In the genomic region with DNA sequence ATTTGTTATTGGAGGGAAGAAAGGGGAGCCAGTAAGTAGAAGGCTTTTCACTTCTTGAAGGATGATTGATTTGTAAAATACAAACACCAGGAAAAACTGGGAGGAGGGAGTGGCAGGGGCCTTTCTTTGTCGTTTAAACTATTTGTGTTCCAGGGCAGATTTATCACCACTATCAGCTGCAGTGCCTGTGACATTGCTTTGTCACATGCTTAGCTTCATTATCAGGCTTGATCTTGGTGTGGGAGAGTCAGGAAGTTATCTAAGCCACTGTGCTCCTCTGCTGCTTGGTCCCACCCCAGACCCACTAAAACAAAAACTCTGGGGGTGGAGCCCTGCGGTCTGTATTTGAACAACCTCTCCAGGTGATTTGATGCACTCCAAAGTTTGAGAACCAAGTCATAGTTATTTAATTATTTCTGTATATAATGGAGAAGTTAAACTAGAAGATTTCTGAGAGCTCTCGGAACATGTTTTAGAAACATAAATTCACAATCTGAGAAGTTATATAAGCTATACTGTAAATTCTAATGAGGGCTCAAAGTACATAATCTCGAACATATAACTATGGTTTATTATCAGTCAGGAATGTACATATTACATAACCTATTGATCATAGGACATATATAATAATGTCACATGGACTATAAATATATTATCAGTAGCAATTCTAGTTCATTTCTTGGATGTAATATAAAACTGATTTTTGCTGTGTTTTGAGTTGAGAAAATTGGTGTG, we compare ENCODE assay signal across 1 cellular context.
TF ChIP-seq lines count a peak whose summit lies in the region.

No MANE protein-coding gene starts in this region.

TF ChIP-seq in K562, 482 proteins besides CTCF, POLR2A, EP300 and RAD21 (continued from another document and continues in another):
- TF ChIP-seq, protein P1, sequence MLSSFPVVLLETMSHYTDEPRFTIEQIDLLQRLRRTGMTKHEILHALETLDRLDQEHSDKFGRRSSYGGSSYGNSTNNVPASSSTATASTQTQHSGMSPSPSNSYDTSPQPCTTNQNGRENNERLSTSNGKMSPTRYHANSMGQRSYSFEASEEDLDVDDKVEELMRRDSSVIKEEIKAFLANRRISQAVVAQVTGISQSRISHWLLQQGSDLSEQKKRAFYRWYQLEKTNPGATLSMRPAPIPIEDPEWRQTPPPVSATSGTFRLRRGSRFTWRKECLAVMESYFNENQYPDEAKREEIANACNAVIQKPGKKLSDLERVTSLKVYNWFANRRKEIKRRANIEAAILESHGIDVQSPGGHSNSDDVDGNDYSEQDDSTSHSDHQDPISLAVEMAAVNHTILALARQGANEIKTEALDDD (IDR thresholded peaks at IDR 0.05): no peak
- TF ChIP-seq, protein P2, sequence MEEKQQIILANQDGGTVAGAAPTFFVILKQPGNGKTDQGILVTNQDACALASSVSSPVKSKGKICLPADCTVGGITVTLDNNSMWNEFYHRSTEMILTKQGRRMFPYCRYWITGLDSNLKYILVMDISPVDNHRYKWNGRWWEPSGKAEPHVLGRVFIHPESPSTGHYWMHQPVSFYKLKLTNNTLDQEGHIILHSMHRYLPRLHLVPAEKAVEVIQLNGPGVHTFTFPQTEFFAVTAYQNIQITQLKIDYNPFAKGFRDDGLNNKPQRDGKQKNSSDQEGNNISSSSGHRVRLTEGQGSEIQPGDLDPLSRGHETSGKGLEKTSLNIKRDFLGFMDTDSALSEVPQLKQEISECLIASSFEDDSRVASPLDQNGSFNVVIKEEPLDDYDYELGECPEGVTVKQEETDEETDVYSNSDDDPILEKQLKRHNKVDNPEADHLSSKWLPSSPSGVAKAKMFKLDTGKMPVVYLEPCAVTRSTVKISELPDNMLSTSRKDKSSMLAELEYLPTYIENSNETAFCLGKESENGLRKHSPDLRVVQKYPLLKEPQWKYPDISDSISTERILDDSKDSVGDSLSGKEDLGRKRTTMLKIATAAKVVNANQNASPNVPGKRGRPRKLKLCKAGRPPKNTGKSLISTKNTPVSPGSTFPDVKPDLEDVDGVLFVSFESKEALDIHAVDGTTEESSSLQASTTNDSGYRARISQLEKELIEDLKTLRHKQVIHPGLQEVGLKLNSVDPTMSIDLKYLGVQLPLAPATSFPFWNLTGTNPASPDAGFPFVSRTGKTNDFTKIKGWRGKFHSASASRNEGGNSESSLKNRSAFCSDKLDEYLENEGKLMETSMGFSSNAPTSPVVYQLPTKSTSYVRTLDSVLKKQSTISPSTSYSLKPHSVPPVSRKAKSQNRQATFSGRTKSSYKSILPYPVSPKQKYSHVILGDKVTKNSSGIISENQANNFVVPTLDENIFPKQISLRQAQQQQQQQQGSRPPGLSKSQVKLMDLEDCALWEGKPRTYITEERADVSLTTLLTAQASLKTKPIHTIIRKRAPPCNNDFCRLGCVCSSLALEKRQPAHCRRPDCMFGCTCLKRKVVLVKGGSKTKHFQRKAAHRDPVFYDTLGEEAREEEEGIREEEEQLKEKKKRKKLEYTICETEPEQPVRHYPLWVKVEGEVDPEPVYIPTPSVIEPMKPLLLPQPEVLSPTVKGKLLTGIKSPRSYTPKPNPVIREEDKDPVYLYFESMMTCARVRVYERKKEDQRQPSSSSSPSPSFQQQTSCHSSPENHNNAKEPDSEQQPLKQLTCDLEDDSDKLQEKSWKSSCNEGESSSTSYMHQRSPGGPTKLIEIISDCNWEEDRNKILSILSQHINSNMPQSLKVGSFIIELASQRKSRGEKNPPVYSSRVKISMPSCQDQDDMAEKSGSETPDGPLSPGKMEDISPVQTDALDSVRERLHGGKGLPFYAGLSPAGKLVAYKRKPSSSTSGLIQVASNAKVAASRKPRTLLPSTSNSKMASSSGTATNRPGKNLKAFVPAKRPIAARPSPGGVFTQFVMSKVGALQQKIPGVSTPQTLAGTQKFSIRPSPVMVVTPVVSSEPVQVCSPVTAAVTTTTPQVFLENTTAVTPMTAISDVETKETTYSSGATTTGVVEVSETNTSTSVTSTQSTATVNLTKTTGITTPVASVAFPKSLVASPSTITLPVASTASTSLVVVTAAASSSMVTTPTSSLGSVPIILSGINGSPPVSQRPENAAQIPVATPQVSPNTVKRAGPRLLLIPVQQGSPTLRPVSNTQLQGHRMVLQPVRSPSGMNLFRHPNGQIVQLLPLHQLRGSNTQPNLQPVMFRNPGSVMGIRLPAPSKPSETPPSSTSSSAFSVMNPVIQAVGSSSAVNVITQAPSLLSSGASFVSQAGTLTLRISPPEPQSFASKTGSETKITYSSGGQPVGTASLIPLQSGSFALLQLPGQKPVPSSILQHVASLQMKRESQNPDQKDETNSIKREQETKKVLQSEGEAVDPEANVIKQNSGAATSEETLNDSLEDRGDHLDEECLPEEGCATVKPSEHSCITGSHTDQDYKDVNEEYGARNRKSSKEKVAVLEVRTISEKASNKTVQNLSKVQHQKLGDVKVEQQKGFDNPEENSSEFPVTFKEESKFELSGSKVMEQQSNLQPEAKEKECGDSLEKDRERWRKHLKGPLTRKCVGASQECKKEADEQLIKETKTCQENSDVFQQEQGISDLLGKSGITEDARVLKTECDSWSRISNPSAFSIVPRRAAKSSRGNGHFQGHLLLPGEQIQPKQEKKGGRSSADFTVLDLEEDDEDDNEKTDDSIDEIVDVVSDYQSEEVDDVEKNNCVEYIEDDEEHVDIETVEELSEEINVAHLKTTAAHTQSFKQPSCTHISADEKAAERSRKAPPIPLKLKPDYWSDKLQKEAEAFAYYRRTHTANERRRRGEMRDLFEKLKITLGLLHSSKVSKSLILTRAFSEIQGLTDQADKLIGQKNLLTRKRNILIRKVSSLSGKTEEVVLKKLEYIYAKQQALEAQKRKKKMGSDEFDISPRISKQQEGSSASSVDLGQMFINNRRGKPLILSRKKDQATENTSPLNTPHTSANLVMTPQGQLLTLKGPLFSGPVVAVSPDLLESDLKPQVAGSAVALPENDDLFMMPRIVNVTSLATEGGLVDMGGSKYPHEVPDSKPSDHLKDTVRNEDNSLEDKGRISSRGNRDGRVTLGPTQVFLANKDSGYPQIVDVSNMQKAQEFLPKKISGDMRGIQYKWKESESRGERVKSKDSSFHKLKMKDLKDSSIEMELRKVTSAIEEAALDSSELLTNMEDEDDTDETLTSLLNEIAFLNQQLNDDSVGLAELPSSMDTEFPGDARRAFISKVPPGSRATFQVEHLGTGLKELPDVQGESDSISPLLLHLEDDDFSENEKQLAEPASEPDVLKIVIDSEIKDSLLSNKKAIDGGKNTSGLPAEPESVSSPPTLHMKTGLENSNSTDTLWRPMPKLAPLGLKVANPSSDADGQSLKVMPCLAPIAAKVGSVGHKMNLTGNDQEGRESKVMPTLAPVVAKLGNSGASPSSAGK (IDR thresholded peaks at IDR 0.05): no peak
- TF ChIP-seq, protein P3, sequence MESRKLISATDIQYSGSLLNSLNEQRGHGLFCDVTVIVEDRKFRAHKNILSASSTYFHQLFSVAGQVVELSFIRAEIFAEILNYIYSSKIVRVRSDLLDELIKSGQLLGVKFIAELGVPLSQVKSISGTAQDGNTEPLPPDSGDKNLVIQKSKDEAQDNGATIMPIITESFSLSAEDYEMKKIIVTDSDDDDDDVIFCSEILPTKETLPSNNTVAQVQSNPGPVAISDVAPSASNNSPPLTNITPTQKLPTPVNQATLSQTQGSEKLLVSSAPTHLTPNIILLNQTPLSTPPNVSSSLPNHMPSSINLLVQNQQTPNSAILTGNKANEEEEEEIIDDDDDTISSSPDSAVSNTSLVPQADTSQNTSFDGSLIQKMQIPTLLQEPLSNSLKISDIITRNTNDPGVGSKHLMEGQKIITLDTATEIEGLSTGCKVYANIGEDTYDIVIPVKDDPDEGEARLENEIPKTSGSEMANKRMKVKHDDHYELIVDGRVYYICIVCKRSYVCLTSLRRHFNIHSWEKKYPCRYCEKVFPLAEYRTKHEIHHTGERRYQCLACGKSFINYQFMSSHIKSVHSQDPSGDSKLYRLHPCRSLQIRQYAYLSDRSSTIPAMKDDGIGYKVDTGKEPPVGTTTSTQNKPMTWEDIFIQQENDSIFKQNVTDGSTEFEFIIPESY (CRISPR knock-in tag; IDR thresholded peaks at IDR 0.05): no peak
- TF ChIP-seq ZNF347 (CRISPR knock-in tag; IDR thresholded peaks at IDR 0.05; ENCODE audit: low read depth): no peak
- no peak for TF ChIP-seq GABPB2 (CRISPR knock-in tag; conservative IDR thresholded peaks at IDR 0.05)
- TF ChIP-seq, protein P4, sequence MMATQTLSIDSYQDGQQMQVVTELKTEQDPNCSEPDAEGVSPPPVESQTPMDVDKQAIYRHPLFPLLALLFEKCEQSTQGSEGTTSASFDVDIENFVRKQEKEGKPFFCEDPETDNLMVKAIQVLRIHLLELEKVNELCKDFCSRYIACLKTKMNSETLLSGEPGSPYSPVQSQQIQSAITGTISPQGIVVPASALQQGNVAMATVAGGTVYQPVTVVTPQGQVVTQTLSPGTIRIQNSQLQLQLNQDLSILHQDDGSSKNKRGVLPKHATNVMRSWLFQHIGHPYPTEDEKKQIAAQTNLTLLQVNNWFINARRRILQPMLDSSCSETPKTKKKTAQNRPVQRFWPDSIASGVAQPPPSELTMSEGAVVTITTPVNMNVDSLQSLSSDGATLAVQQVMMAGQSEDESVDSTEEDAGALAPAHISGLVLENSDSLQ (IDR thresholded peaks at IDR 0.05): peak; percentile 81
- no peak for TF ChIP-seq ZNF24 (IDR thresholded peaks at IDR 0.05)
- no peak for TF ChIP-seq ARHGAP35 (IDR thresholded peaks at IDR 0.05; ENCODE audit: partially characterized antibody)
- TF ChIP-seq, protein P5, sequence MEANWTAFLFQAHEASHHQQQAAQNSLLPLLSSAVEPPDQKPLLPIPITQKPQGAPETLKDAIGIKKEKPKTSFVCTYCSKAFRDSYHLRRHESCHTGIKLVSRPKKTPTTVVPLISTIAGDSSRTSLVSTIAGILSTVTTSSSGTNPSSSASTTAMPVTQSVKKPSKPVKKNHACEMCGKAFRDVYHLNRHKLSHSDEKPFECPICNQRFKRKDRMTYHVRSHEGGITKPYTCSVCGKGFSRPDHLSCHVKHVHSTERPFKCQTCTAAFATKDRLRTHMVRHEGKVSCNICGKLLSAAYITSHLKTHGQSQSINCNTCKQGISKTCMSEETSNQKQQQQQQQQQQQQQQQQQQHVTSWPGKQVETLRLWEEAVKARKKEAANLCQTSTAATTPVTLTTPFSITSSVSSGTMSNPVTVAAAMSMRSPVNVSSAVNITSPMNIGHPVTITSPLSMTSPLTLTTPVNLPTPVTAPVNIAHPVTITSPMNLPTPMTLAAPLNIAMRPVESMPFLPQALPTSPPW (CRISPR knock-in tag; IDR thresholded peaks at IDR 0.05): peak; percentile 61
- TF ChIP-seq, protein P6, sequence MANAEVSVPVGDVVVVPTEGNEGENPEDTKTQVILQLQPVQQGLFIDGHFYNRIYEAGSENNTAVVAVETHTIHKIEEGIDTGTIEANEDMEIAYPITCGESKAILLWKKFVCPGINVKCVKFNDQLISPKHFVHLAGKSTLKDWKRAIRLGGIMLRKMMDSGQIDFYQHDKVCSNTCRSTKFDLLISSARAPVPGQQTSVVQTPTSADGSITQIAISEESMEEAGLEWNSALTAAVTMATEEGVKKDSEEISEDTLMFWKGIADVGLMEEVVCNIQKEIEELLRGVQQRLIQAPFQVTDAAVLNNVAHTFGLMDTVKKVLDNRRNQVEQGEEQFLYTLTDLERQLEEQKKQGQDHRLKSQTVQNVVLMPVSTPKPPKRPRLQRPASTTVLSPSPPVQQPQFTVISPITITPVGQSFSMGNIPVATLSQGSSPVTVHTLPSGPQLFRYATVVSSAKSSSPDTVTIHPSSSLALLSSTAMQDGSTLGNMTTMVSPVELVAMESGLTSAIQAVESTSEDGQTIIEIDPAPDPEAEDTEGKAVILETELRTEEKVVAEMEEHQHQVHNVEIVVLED (CRISPR knock-in tag; IDR thresholded peaks at IDR 0.05): no peak
- TF ChIP-seq, protein P7, sequence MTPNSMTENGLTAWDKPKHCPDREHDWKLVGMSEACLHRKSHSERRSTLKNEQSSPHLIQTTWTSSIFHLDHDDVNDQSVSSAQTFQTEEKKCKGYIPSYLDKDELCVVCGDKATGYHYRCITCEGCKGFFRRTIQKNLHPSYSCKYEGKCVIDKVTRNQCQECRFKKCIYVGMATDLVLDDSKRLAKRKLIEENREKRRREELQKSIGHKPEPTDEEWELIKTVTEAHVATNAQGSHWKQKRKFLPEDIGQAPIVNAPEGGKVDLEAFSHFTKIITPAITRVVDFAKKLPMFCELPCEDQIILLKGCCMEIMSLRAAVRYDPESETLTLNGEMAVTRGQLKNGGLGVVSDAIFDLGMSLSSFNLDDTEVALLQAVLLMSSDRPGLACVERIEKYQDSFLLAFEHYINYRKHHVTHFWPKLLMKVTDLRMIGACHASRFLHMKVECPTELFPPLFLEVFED (CRISPR knock-in tag; conservative IDR thresholded peaks at IDR 0.05): no peak
- TF ChIP-seq, protein P8, sequence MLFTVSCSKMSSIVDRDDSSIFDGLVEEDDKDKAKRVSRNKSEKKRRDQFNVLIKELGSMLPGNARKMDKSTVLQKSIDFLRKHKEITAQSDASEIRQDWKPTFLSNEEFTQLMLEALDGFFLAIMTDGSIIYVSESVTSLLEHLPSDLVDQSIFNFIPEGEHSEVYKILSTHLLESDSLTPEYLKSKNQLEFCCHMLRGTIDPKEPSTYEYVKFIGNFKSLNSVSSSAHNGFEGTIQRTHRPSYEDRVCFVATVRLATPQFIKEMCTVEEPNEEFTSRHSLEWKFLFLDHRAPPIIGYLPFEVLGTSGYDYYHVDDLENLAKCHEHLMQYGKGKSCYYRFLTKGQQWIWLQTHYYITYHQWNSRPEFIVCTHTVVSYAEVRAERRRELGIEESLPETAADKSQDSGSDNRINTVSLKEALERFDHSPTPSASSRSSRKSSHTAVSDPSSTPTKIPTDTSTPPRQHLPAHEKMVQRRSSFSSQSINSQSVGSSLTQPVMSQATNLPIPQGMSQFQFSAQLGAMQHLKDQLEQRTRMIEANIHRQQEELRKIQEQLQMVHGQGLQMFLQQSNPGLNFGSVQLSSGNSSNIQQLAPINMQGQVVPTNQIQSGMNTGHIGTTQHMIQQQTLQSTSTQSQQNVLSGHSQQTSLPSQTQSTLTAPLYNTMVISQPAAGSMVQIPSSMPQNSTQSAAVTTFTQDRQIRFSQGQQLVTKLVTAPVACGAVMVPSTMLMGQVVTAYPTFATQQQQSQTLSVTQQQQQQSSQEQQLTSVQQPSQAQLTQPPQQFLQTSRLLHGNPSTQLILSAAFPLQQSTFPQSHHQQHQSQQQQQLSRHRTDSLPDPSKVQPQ (CRISPR knock-in tag; IDR thresholded peaks at IDR 0.05; ENCODE audit: borderline replicate concordance): no peak
- peak in 1 of 2 experiments; percentile 86; a peak in 2 of 4 replicates for TF ChIP-seq TEAD1 (CRISPR knock-in tag; IDR thresholded peaks at IDR 0.05)
- TF ChIP-seq XRCC5 (IDR thresholded peaks at IDR 0.05; ENCODE audit: low read depth, low read length): no peak
- TF ChIP-seq MAFK (IDR thresholded peaks at IDR 0.05; ENCODE audit: low read length): no peak
- TF ChIP-seq ZNF324 (CRISPR knock-in tag; IDR thresholded peaks at IDR 0.05): no peak
- TF ChIP-seq ZNF75A (CRISPR knock-in tag; IDR thresholded peaks at IDR 0.05): peak; percentile 74
- TF ChIP-seq FOXM1 (IDR thresholded peaks at IDR 0.05; ENCODE audit: low read depth): 0 out of 2 replicates have a peak, but pooled peaks have one; percentile 40
- no peak for TF ChIP-seq FOXM1 (CRISPR knock-in tag; IDR thresholded peaks at IDR 0.05; ENCODE audit: low read depth)
- TF ChIP-seq, protein P9, sequence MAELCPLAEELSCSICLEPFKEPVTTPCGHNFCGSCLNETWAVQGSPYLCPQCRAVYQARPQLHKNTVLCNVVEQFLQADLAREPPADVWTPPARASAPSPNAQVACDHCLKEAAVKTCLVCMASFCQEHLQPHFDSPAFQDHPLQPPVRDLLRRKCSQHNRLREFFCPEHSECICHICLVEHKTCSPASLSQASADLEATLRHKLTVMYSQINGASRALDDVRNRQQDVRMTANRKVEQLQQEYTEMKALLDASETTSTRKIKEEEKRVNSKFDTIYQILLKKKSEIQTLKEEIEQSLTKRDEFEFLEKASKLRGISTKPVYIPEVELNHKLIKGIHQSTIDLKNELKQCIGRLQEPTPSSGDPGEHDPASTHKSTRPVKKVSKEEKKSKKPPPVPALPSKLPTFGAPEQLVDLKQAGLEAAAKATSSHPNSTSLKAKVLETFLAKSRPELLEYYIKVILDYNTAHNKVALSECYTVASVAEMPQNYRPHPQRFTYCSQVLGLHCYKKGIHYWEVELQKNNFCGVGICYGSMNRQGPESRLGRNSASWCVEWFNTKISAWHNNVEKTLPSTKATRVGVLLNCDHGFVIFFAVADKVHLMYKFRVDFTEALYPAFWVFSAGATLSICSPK (IDR thresholded peaks at IDR 0.05; ENCODE audit: borderline replicate concordance): no peak
- no peak for TF ChIP-seq CCAR2 (IDR thresholded peaks at IDR 0.05; ENCODE audit: low read depth, low read length)
- no peak for TF ChIP-seq FOS (IDR thresholded peaks at IDR 0.05; ENCODE audit: extremely low read depth, insufficient read length)
